19 cellular contexts compared by ENCODE assay signal in genomic region chr4:55157559-55158277, GRCh38. TPM values are rescaled to one million over a fixed set of nuclear protein-coding genes. Genes with fewer than 3 reads are reported as not detected.
DNase-seq lines count a peak whose midpoint lies in the region; ATAC-seq and TF ChIP-seq lines count a peak whose summit lies in the region.
"Had no signal": no experiment of that assay in that cellular context is flagged by ENCODE, and none has a peak within 500 bp of the region (broad histone marks: within the 10 kb centered on the region; RNA-seq: fewer than 3 reads in every experiment).

No MANE protein-coding gene starts in this region.

- no peaks in the 10 kb centered on the region for H3K9me3 ChIP-seq in ovary
- no peaks in the 10 kb centered on the region for H3K9me3 ChIP-seq in A673 (ENCODE audit: low read depth, low read length, poor library complexity, severe bottlenecking)
- H3K9me3 ChIP-seq: Peyer's patch had no signal

- H3K27me3 ChIP-seq in ovary (no peaks in the 10 kb centered on the region), A673 (replicated peaks; ENCODE audit: insufficient read depth, low read depth, low read length, poor library complexity) (no peaks in the 10 kb centered on the region)
- H3K27me3 ChIP-seq: ascending aorta, Peyer's patch had no signal

- DNase-seq in ELF-1 (ENCODE audit: low read depth, low spot score) (peak; percentile 14), astrocyte of the cerebellum (ENCODE audit: low read depth) (no peak), fibroblast of pulmonary artery (ENCODE audit: low read depth) (no peak), ovary (no peak), DMS 273 (lab: John Stamatoyannopoulos, UW; ENCODE audit: unreplicated experiment) (no peak), A673 (ENCODE audit: low spot score) (no peak), GM13976 (ENCODE audit: low spot score) (no peak)
- DNase-seq: activated CD4-positive, alpha-beta T cell treated with anti-CD3 and anti-CD28 coated beads for 36 hours; activated T-cell treated with anti-CD3 and anti-CD28 coated beads, Interleukin-2, amount 50 U/mL, for 4 hours; DMS79 treated with DMSO at 0.1 percent for 48 hours; Kasumi-1; NCI-H2029; NCI-H526 treated with DMSO at 0.1 percent for 48 hours; Peyer's patch had no signal

- H3K27ac ChIP-seq in ovary (no peak overlapping the region), A673 (ENCODE audit: low read depth, low read length, poor library complexity, severe bottlenecking) (no peak overlapping the region)
- H3K27ac ChIP-seq: ascending aorta, parathyroid adenoma, Peyer's patch had no signal

- in situ Hi-C loops in astrocyte of the cerebellum (cut with HindIII; ENCODE audit: low sequenced_read_pairs), result no loop called here
- in situ Hi-C loops in GM13976 (cut with MboI; ENCODE audit: low sequenced_read_pairs, unreplicated experiment), result no loop called here

- POLR2A ChIA-PET in A673 (lab: Charles Lee; ENCODE audit: low non-redundant PET), result no interaction called here

- no TSS peak for BruUV-seq in A673 (replicated peaks; lab: Mats Ljungman, UMichigan)

- no peak for TF ChIP-seq CTCF in astrocyte of the cerebellum (IDR thresholded peaks at IDR 0.05; ENCODE audit: low read depth, low read length, missing control alignments)
- no peak for TF ChIP-seq CTCF in fibroblast of pulmonary artery (IDR thresholded peaks at IDR 0.05; ENCODE audit: low read length, missing control alignments)
- TF ChIP-seq CTCF in ovary (IDR thresholded peaks at IDR 0.05), result no peak
- TF ChIP-seq CTCF in A673 (conservative IDR thresholded peaks at IDR 0.05; ENCODE audit: low read depth, low read length), result no peak
- no peak for TF ChIP-seq CTCF in GM13976 (IDR thresholded peaks at IDR 0.05; ENCODE audit: borderline replicate concordance, control extremely low read depth, extremely low read depth, insufficient read depth, missing control alignments)

- intact Hi-C loops in ovary (cut with DNase I) (no loop called here), A673 (cut with micrococcal nuclease; ENCODE audit: unreplicated experiment) (no loop called here)

- H3K4me1 ChIP-seq in ovary (ENCODE audit: insufficient read depth), result peaks cover 1% of the 10 kb centered on the region
- H3K4me1 ChIP-seq in A673 (ENCODE audit: insufficient read depth, low read length, poor library complexity, severe bottlenecking), result no peaks in the 10 kb centered on the region
- H3K4me1 ChIP-seq: ascending aorta, parathyroid adenoma, Peyer's patch had no signal

- no peak for TF ChIP-seq EP300 in ovary (IDR thresholded peaks at IDR 0.05)

- 15 to 44% (median 24%) methylated on average over 45 of the region's 45 CpGs for WGBS in ovary, 3 donors

- TF ChIP-seq POLR2A in ovary (IDR thresholded peaks at IDR 0.05), result no peak

- CTCF ChIA-PET in A673 (lab: Charles Lee), result no interaction called here

- no peak for ATAC-seq in HG02840 (IDR thresholded peaks at IDR 0.05; ENCODE audit: low FRiP score, unreplicated experiment)
- ATAC-seq: activated CD4-positive, alpha-beta T cell treated with anti-CD3 and anti-CD28 coated beads for 36 hours; activated T-cell treated with anti-CD3 and anti-CD28 coated beads, Interleukin-2, amount 50 U/mL, for 4 hours had no signal

- peak overlapping the region; percentile 28 for H3K4me3 ChIP-seq in astrocyte of the cerebellum (ENCODE audit: low read depth, low read length)
- H3K4me3 ChIP-seq in fibroblast of pulmonary artery (replicated peaks; ENCODE audit: low read depth, low read length), result peak overlapping the region; percentile 37
- peak overlapping the region; percentile 5 for H3K4me3 ChIP-seq in ovary
- no peak overlapping the region for H3K4me3 ChIP-seq in A673 (ENCODE audit: low read depth, low read length, poor library complexity, severe bottlenecking)
- H3K4me3 ChIP-seq: Peyer's patch had no signal

- H3K36me3 ChIP-seq in ovary (no peaks in the 10 kb centered on the region), A673 (ENCODE audit: insufficient read depth, low read length, poor library complexity, severe bottlenecking) (no peaks in the 10 kb centered on the region)
- H3K36me3 ChIP-seq: ascending aorta, Peyer's patch had no signal

RNA-seq across cellular contexts. Expression of gene KDR, which starts 32.3 kb away (rescaled TPM):
- total RNA-seq in ovary (10 to 100 TPM in 5 of 7 donors, 1 to 10 TPM in 2; 6.0 to 35.6 (median 13.9) TPM), A673 (2021) (0.42 and 0.47 TPM in 2 replicates)
- polyA plus RNA-seq in ovary, result 10 to 100 TPM in 1 of 2 donors, 1 to 10 TPM in 1; 8.8 to 36.4 TPM
- total RNA-seq: activated CD4-positive, alpha-beta T cell treated with anti-CD3 and anti-CD28 coated beads for 36 hours; T-helper 1 cell treated with Interleukin-12 subunit alpha and Interleukin-12 subunit beta and Interleukin-4 antibody, amounts not matched to agents 30 ng/mL and 1 ng/mL, for 36 hours had no signal
- polyA plus RNA-seq: BJ had no signal
